In the genomic region with DNA sequence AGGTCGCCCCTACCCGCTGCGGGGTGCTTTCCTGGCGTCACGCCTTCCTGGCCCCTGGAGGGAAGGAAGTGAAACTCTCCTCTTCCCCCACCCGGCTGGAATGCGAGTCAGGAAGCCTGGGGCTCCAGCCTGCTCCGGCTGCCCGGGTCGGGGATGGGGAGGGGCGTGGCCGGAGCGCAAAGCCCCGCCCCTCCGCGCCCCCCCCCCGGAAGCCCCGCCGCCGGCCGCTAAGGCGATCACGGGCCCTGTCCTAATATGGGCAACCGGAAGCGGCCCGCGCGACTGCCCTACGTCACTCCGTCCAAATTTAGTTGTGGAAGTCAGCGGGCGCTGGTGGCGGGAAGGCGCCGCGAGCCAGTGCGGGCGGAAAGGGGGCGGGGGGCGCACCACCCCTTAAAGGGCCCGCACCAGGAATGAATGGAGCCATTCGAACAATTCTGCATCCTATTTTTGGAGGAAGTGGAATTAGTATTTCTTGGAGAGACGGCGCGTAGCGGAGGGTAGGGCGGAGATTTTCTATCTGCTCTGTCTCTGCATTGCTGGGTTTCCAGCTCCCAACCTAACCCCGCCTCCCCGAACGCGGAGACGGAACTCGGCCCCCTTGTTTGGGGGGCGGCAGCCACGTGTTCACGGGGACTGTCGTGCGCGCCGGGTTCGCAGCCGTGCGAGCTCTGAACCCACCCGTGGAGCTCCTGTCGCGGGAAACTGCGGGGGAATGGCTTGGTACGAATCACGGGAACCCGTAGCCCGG, we compare ENCODE assay signal across 8 cellular contexts. TPM values are rescaled to one million over a fixed set of nuclear protein-coding genes. Genes with fewer than 3 reads are reported as not detected.
DNase-seq lines count a peak whose midpoint lies in the region; ATAC-seq and TF ChIP-seq lines count a peak whose summit lies in the region.

No MANE protein-coding gene starts in this region.

- H3K4me1 ChIP-seq in parathyroid adenoma, result peaks cover 9% of the 10 kb centered on the region
- peaks cover 17 to 19% of the 10 kb centered on the region in 2 donors for H3K4me1 ChIP-seq in thyroid gland

- ATAC-seq in HG02642 (IDR thresholded peaks at IDR 0.05; ENCODE audit: poor library complexity, unreplicated experiment) (peak; percentile 37), Right ventricle myocardium superior (ENCODE audit: poor library complexity) (peak; percentile 76)
- ATAC-seq in activated naive CD8-positive, alpha-beta T cell treated with anti-CD3 and anti-CD28 coated beads, Interleukin-2, amount 50 U/mL, for 24 hours, result peak; percentile 56

- H3K4me3 Mint-ChIP-seq in activated naive CD8-positive, alpha-beta T cell treated with anti-CD3 and anti-CD28 coated beads, Interleukin-2, amount 50 U/mL, for 24 hours, result peak overlapping the region; percentile 94

- peaks cover 47% of the 10 kb centered on the region for H3K4me1 Mint-ChIP-seq in activated naive CD8-positive, alpha-beta T cell treated with anti-CD3 and anti-CD28 coated beads, Interleukin-2, amount 50 U/mL, for 24 hours

- peak; percentile 26 for TF ChIP-seq CTCF in parathyroid adenoma (IDR thresholded peaks at IDR 0.05)
- TF ChIP-seq CTCF in thyroid gland (IDR thresholded peaks at IDR 0.05), result peak in 2 of 6 experiments; percentile 2 to 6

- WGBS in thyroid gland, 2 donors, result 0 to 1% methylated on average over 14 to 25 of the region's 71 CpGs

- peak overlapping the region; percentile 100 for H3K9ac ChIP-seq in parathyroid adenoma

- peaks cover 3% of the 10 kb centered on the region for H3K36me3 ChIP-seq in parathyroid adenoma (ENCODE audit: control insufficient read depth, insufficient read depth, low read length)
- H3K36me3 ChIP-seq in thyroid gland, result peaks cover 0 to 11% of the 10 kb centered on the region in 2 donors

- peak; percentile 93 for DNase-seq in GM04504 (ENCODE audit: low read depth)
- peak; percentile 86 for DNase-seq in NCI-H1436 treated with DMSO at 0.1 percent for 48 hours (lab: John Stamatoyannopoulos, UW)
- peak; percentile 98 for DNase-seq in SW480 (ENCODE audit: low spot score)
- DNase-seq in activated naive CD8-positive, alpha-beta T cell treated with anti-CD3 and anti-CD28 coated beads, Interleukin-2, amount 50 U/mL, for 24 hours, result peak; percentile 96
- DNase-seq in Right ventricle myocardium superior, result peak; percentile 98
- peak; percentile 98 for DNase-seq in thyroid gland

- peak; percentile 94 to 98 for TF ChIP-seq POLR2A in thyroid gland (IDR thresholded peaks at IDR 0.05)

- H3K4me2 ChIP-seq in parathyroid adenoma (ENCODE audit: low read length), result peak overlapping the region; percentile 99

- intact Hi-C loops in Right ventricle myocardium superior (cut with DNase I) (no loop called here), thyroid gland (cut with DNase I) (no loop called here)

- peak overlapping the region; percentile 62 for H2AFZ ChIP-seq in parathyroid adenoma

- H3K36me3 Mint-ChIP-seq in activated naive CD8-positive, alpha-beta T cell treated with anti-CD3 and anti-CD28 coated beads, Interleukin-2, amount 50 U/mL, for 24 hours (ENCODE audit: low read depth), result peaks cover 27% of the 10 kb centered on the region

- peaks cover 13% of the 10 kb centered on the region for H3K79me2 ChIP-seq in parathyroid adenoma

- H3K4me3 ChIP-seq in parathyroid adenoma (ENCODE audit: low read depth, low read length), result peak overlapping the region; percentile 98
- H3K4me3 ChIP-seq in thyroid gland (replicated peaks in 1 of 3), result peak overlapping the region; percentile 87 to 96 (median 90)

- H3K27me3 ChIP-seq in parathyroid adenoma (ENCODE audit: control insufficient read depth, insufficient read depth, low read length) (no peaks in the 10 kb centered on the region), thyroid gland (no peaks in the 10 kb centered on the region)

- H3K27ac Mint-ChIP-seq in activated naive CD8-positive, alpha-beta T cell treated with anti-CD3 and anti-CD28 coated beads, Interleukin-2, amount 50 U/mL, for 24 hours, result peak overlapping the region; percentile 98

- H3K9me3 ChIP-seq in parathyroid adenoma (ENCODE audit: control insufficient read depth, low read length), result no peaks in the 10 kb centered on the region
- H3K9me3 ChIP-seq in thyroid gland, result no peaks in the 10 kb centered on the region

- peaks cover 3% of the 10 kb centered on the region for H3K27me3 Mint-ChIP-seq in activated naive CD8-positive, alpha-beta T cell treated with anti-CD3 and anti-CD28 coated beads, Interleukin-2, amount 50 U/mL, for 24 hours

- no peaks in the 10 kb centered on the region for H3K9me3 Mint-ChIP-seq in activated naive CD8-positive, alpha-beta T cell treated with anti-CD3 and anti-CD28 coated beads, Interleukin-2, amount 50 U/mL, for 24 hours

- peak overlapping the region; percentile 100 for H3K27ac ChIP-seq in parathyroid adenoma
- peak overlapping the region; percentile 98 to 100 (median 99) for H3K27ac ChIP-seq in thyroid gland

RNA-seq across cellular contexts. Expression of gene IER2, which starts 1.6 kb away (rescaled TPM):
- total RNA-seq in Right ventricle myocardium superior (17.7 TPM), thyroid gland (100 to 1,000 TPM in 1 of 4 donors, 10 to 100 TPM in 3; 55.0 to 139 (median 65.9) TPM)

RNA-seq across cellular contexts. Expression of gene STX10, which starts 1.6 kb away (rescaled TPM):
- total RNA-seq in Right ventricle myocardium superior (38.2 TPM), thyroid gland (10 to 100 TPM; 39.2 to 91.9 (median 56.5) TPM)

RNA-seq across cellular contexts. Expression of gene NACC1, which starts 33.7 kb away (rescaled TPM):
- total RNA-seq in Right ventricle myocardium superior (44.6 TPM), thyroid gland (10 to 100 TPM; 16.9 to 67.7 (median 43.0) TPM)

RNA-seq across cellular contexts. Expression of gene TRMT1, which starts 35.2 kb away (rescaled TPM):
- total RNA-seq in Right ventricle myocardium superior (18.4 TPM), thyroid gland (10 to 100 TPM; 23.9 to 31.3 (median 29.1) TPM)

RNA-seq across cellular contexts. Expression of gene LYL1, which starts 49.1 kb away (rescaled TPM):
- total RNA-seq in Right ventricle myocardium superior, result 7.2 TPM
- total RNA-seq in thyroid gland, result 10 to 100 TPM in 1 of 4 donors, 1 to 10 TPM in 3; 4.2 to 10.9 (median 7.7) TPM

Comparison
In these comparisons a context has a peak if more than half of its experiments do, and no peak if none do; other contexts are left out.
1. Peak in every context shown above with its lines: DNase-seq, ATAC-seq, H3K4me3 ChIP-seq and H3K27ac ChIP-seq.